Comparison of ENCODE assay signal across 21 cellular contexts in genomic region chr17:66583112-66583748, GRCh38.
DNase-seq lines count a peak whose midpoint lies in the region; ATAC-seq, FAIRE-seq and TF ChIP-seq lines count a peak whose summit lies in the region.
"Had no signal": no experiment of that assay in that cellular context is flagged by ENCODE, and none has a peak within 500 bp of the region (broad histone marks: within the 10 kb centered on the region; RNA-seq: fewer than 3 reads in every experiment).

No MANE protein-coding gene starts in this region.

- H3K4me3 ChIP-seq in astrocyte (ENCODE audit: insufficient read depth, low read depth, low read length) (no peak overlapping the region), right lobe of liver (no peak overlapping the region), stomach (no peak overlapping the region)
- H3K4me3 ChIP-seq: GM12878 had no signal

- H3K36me3 ChIP-seq in astrocyte (ENCODE audit: insufficient read depth, low read length) (no peaks in the 10 kb centered on the region), right lobe of liver (no peaks in the 10 kb centered on the region), stomach (no peaks in the 10 kb centered on the region)

- no peak overlapping the region for H3K4me3 Mint-ChIP-seq in activated naive CD4-positive, alpha-beta T cell treated with anti-CD3 and anti-CD28 coated beads, Interleukin-2, amount 50 U/mL, for 24 hours
- H3K4me3 Mint-ChIP-seq in astrocyte (ENCODE audit: unreplicated experiment), result no peak overlapping the region
- H3K4me3 Mint-ChIP-seq in endothelial cell (ENCODE audit: unreplicated experiment), result no peak overlapping the region

- no peak overlapping the region for H2AFZ ChIP-seq in astrocyte (ENCODE audit: low read depth, low read length)

- TF ChIP-seq POLR2A in right lobe of liver (IDR thresholded peaks at IDR 0.05), result no peak
- TF ChIP-seq POLR2A in stomach (IDR thresholded peaks at IDR 0.05), result no peak

- H3K79me2 ChIP-seq in astrocyte (ENCODE audit: insufficient read depth, low read length), result peaks cover 2% of the 10 kb centered on the region

- no peak for TF ChIP-seq EP300 in stomach (IDR thresholded peaks at IDR 0.05)

- FAIRE-seq in astrocyte (lab: Jason Lieb, UNC), result no peak
- FAIRE-seq: A204.1, GM12878, H1 had no signal

- intact Hi-C loops in right lobe of liver (cut with DNase I) (no loop called here), stomach (cut with DNase I; ENCODE audit: low total_unique reads) (no loop called here)

- H3K9me3 Mint-ChIP-seq in activated naive CD4-positive, alpha-beta T cell treated with anti-CD3 and anti-CD28 coated beads, Interleukin-2, amount 50 U/mL, for 24 hours, result no peaks in the 10 kb centered on the region
- peaks cover 2% of the 10 kb centered on the region for H3K9me3 Mint-ChIP-seq in astrocyte (ENCODE audit: unreplicated experiment)
- no peaks in the 10 kb centered on the region for H3K9me3 Mint-ChIP-seq in endothelial cell (ENCODE audit: unreplicated experiment)

- peak overlapping the region; percentile 12 for H3K27ac Mint-ChIP-seq in activated naive CD4-positive, alpha-beta T cell treated with anti-CD3 and anti-CD28 coated beads, Interleukin-2, amount 50 U/mL, for 24 hours
- H3K27ac Mint-ChIP-seq in astrocyte (ENCODE audit: unreplicated experiment) (peak overlapping the region; percentile 47), endothelial cell (ENCODE audit: unreplicated experiment) (no peak overlapping the region)

- ATAC-seq in right lobe of liver (no peak), HG02981 (IDR thresholded peaks at IDR 0.05; ENCODE audit: unreplicated experiment) (no peak), GM21526 (IDR thresholded peaks at IDR 0.05; ENCODE audit: low FRiP score, unreplicated experiment) (no peak)
- ATAC-seq: GM12878 had no signal

- TF ChIP-seq CTCF in astrocyte (IDR thresholded peaks at IDR 0.05; ENCODE audit: insufficient read depth, low read depth, low read length), result no peak
- TF ChIP-seq CTCF in right lobe of liver (IDR thresholded peaks at IDR 0.05), result no peak
- TF ChIP-seq CTCF in endothelial cell (IDR thresholded peaks at IDR 0.05; ENCODE audit: unreplicated experiment), result no peak
- no peak for TF ChIP-seq CTCF in stomach (IDR thresholded peaks at IDR 0.05)

- no peaks in the 10 kb centered on the region for H3K27me3 Mint-ChIP-seq in activated naive CD4-positive, alpha-beta T cell treated with anti-CD3 and anti-CD28 coated beads, Interleukin-2, amount 50 U/mL, for 24 hours
- H3K27me3 Mint-ChIP-seq in astrocyte (ENCODE audit: low read depth, unreplicated experiment) (no peaks in the 10 kb centered on the region), endothelial cell (ENCODE audit: unreplicated experiment) (peaks cover 2% of the 10 kb centered on the region)
- H3K27me3 Mint-ChIP-seq: CD4-positive, alpha-beta memory T cell had no signal

- H3K9ac ChIP-seq in astrocyte (ENCODE audit: low read length), result no peak overlapping the region

- H3K27ac ChIP-seq in astrocyte (ENCODE audit: low read depth, low read length) (no peak overlapping the region), right lobe of liver (peak overlapping the region in 2 of 3 donors; percentile 3 to 34), stomach (peak overlapping the region in 1 of 5 donors; percentile 77)

- peaks cover 14% of the 10 kb centered on the region for H4K20me1 ChIP-seq in astrocyte (ENCODE audit: insufficient read depth, low read length)

- H3K9me3 ChIP-seq in astrocyte (ENCODE audit: insufficient read depth, low read depth, low read length), result no peaks in the 10 kb centered on the region
- no peaks in the 10 kb centered on the region for H3K9me3 ChIP-seq in right lobe of liver
- no peaks in the 10 kb centered on the region for H3K9me3 ChIP-seq in stomach

- no peaks in the 10 kb centered on the region for H3K27me3 ChIP-seq in astrocyte (ENCODE audit: insufficient read depth, low read length)
- H3K27me3 ChIP-seq in right lobe of liver, result no peaks in the 10 kb centered on the region
- no peaks in the 10 kb centered on the region for H3K27me3 ChIP-seq in stomach

- no peak overlapping the region for H3K4me2 ChIP-seq in astrocyte (ENCODE audit: low read length)

- peaks cover 19% of the 10 kb centered on the region for H3K36me3 Mint-ChIP-seq in activated naive CD4-positive, alpha-beta T cell treated with anti-CD3 and anti-CD28 coated beads, Interleukin-2, amount 50 U/mL, for 24 hours
- H3K36me3 Mint-ChIP-seq in astrocyte (ENCODE audit: low read depth, unreplicated experiment) (peaks cover 8% of the 10 kb centered on the region), endothelial cell (ENCODE audit: low read depth, unreplicated experiment) (no peaks in the 10 kb centered on the region)

- H3K4me1 ChIP-seq in astrocyte (ENCODE audit: insufficient read depth, low read length) (peaks cover 10% of the 10 kb centered on the region), right lobe of liver (peaks cover 0 to 20% (median 10%) of the 10 kb centered on the region in 4 donors), stomach (peaks cover 0 to 65% (median 31%) of the 10 kb centered on the region in 4 donors)

- DNase-seq in activated naive CD4-positive, alpha-beta T cell treated with anti-CD3 and anti-CD28 coated beads, Interleukin-2, amount 50 U/mL, for 16 hours, result no peak
- DNase-seq in astrocyte (ENCODE audit: low read depth), result no peak
- no peak for DNase-seq in right lobe of liver
- DNase-seq in endothelial cell (ENCODE audit: low spot score), result no peak
- DNase-seq in stomach, result no peak
- DNase-seq: CD4-positive, alpha-beta memory T cell; GDM1; HFFc6; NCI-H1048; NCI-H1436 treated with DMSO at 0.1 percent for 48 hours; NCI-H2029 treated with DMSO at 0.1 percent for 48 hours; NCI-H2171 treated with DMSO at 0.1 percent for 48 hours; NCI-H446 treated with DMSO at 0.1 percent for 48 hours; NK-92 treated with Interleukin-12 subunit alpha and Interleukin-12 subunit beta, amount 100 ng/mL, for 24 hours; SIG-M5 had no signal

- peaks cover 65% of the 10 kb centered on the region for H3K4me1 Mint-ChIP-seq in activated naive CD4-positive, alpha-beta T cell treated with anti-CD3 and anti-CD28 coated beads, Interleukin-2, amount 50 U/mL, for 24 hours
- peaks cover 26% of the 10 kb centered on the region for H3K4me1 Mint-ChIP-seq in astrocyte (ENCODE audit: low read depth, unreplicated experiment)
- peaks cover 25% of the 10 kb centered on the region for H3K4me1 Mint-ChIP-seq in endothelial cell (ENCODE audit: unreplicated experiment)

- 22% methylated on average over 4 of the region's 4 CpGs for WGBS in right lobe of liver (ENCODE audit: insufficient coverage, low coverage, low lambda C conversion rate, missing lambda C conversion rate)
- WGBS in stomach, 5 donors, result 49 to 62% (median 55%) methylated on average over 4 of the region's 4 CpGs
